ENCODE assay signal across 1 cellular context in genomic region chr6:3793545-3793944, GRCh38.
TF ChIP-seq lines count a peak whose summit lies in the region.

No MANE protein-coding gene starts in this region.

TF ChIP-seq in GM23338, 12 proteins besides CTCF, POLR2A, EP300 and RAD21 (continued from another document):
- TF ChIP-seq, protein P1, sequence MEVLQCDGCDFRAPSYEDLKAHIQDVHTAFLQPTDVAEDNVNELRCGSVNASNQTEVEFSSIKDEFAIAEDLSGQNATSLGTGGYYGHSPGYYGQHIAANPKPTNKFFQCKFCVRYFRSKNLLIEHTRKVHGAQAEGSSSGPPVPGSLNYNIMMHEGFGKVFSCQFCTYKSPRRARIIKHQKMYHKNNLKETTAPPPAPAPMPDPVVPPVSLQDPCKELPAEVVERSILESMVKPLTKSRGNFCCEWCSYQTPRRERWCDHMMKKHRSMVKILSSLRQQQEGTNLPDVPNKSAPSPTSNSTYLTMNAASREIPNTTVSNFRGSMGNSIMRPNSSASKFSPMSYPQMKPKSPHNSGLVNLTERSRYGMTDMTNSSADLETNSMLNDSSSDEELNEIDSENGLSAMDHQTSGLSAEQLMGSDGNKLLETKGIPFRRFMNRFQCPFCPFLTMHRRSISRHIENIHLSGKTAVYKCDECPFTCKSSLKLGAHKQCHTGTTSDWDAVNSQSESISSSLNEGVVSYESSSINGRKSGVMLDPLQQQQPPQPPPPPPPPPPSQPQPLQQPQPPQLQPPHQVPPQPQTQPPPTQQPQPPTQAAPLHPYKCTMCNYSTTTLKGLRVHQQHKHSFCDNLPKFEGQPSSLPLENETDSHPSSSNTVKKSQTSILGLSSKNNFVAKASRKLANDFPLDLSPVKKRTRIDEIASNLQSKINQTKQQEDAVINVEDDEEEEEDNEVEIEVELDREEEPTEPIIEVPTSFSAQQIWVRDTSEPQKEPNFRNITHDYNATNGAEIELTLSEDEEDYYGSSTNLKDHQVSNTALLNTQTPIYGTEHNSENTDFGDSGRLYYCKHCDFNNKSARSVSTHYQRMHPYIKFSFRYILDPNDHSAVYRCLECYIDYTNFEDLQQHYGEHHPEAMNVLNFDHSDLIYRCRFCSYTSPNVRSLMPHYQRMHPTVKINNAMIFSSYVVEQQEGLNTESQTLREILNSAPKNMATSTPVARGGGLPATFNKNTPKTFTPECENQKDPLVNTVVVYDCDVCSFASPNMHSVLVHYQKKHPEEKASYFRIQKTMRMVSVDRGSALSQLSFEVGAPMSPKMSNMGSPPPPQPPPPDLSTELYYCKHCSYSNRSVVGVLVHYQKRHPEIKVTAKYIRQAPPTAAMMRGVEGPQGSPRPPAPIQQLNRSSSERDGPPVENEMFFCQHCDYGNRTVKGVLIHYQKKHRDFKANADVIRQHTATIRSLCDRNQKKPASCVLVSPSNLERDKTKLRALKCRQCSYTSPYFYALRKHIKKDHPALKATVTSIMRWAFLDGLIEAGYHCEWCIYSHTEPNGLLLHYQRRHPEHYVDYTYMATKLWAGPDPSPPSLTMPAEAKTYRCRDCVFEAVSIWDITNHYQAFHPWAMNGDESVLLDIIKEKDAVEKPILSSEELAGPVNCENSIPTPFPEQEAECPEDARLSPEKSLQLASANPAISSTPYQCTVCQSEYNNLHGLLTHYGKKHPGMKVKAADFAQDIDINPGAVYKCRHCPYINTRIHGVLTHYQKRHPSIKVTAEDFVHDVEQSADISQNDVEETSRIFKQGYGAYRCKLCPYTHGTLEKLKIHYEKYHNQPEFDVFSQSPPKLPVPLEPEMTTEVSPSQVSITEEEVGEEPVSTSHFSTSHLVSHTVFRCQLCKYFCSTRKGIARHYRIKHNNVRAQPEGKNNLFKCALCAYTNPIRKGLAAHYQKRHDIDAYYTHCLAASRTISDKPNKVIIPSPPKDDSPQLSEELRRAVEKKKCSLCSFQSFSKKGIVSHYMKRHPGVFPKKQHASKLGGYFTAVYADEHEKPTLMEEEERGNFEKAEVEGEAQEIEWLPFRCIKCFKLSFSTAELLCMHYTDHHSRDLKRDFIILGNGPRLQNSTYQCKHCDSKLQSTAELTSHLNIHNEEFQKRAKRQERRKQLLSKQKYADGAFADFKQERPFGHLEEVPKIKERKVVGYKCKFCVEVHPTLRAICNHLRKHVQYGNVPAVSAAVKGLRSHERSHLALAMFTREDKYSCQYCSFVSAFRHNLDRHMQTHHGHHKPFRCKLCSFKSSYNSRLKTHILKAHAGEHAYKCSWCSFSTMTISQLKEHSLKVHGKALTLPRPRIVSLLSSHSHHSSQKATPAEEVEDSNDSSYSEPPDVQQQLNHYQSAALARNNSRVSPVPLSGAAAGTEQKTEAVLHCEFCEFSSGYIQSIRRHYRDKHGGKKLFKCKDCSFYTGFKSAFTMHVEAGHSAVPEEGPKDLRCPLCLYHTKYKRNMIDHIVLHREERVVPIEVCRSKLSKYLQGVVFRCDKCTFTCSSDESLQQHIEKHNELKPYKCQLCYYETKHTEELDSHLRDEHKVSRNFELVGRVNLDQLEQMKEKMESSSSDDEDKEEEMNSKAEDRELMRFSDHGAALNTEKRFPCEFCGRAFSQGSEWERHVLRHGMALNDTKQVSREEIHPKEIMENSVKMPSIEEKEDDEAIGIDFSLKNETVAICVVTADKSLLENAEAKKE (CRISPR knock-in tag; IDR thresholded peaks at IDR 0.05), result no peak
- TF ChIP-seq CREB1 (CRISPR knock-in tag; IDR thresholded peaks at IDR 0.05; ENCODE audit: low read depth), result no peak
- no peak for TF ChIP-seq JUNB (IDR thresholded peaks at IDR 0.05; ENCODE audit: unreplicated experiment)
